Comparison of ENCODE assay signal across 20 cellular contexts in genomic region chr10:92619368-92619767, GRCh38.
"Had no signal": no experiment of that assay in that cellular context is flagged by ENCODE, and none has a peak within 500 bp of the region (broad histone marks: within the 10 kb centered on the region; RNA-seq: fewer than 3 reads in every experiment).

No MANE protein-coding gene starts in this region.

- H3K36me3 Mint-ChIP-seq: naive B cell had no signal

- H3K27ac Mint-ChIP-seq: stimulated activated naive B cell treated with anti-CD40 and anti-IgM and Interleukin-4, amounts not matched to agents 10 μg/mL and 1 μg/mL and 100 μg/mL, for 72 hours had no signal

- ATAC-seq: foreskin keratinocyte; left colon; sciatic nerve; stimulated activated naive B cell treated with anti-CD40 and anti-IgM and Interleukin-4, amounts not matched to agents 10 μg/mL and 1 μg/mL and 100 μg/mL, for 72 hours; stimulated activated naive CD8-positive, alpha-beta T cell treated with anti-CD3 and anti-CD28 coated beads, Interleukin-15, amount 100 ng/mL, for 72 hours; upper lobe of right lung had no signal

- H3K4me1 Mint-ChIP-seq: naive B cell; stimulated activated naive B cell treated with anti-CD40 and anti-IgM and Interleukin-4, amounts not matched to agents 10 μg/mL and 1 μg/mL and 100 μg/mL, for 72 hours; stimulated activated naive CD8-positive, alpha-beta T cell treated with anti-CD3 and anti-CD28 coated beads, Interleukin-15, amount 100 ng/mL, for 72 hours had no signal

- H3K9me3 Mint-ChIP-seq: stimulated activated naive CD8-positive, alpha-beta T cell treated with anti-CD3 and anti-CD28 coated beads, Interleukin-15, amount 100 ng/mL, for 72 hours had no signal

- H3K4me3 ChIP-seq: dorsolateral prefrontal cortex, hepatocyte, spleen, testis, tibial nerve, upper lobe of right lung had no signal

- H3K27me3 Mint-ChIP-seq: naive B cell; stimulated activated naive B cell treated with anti-CD40 and anti-IgM and Interleukin-4, amounts not matched to agents 10 μg/mL and 1 μg/mL and 100 μg/mL, for 72 hours; stimulated activated naive CD8-positive, alpha-beta T cell treated with anti-CD3 and anti-CD28 coated beads, Interleukin-15, amount 100 ng/mL, for 72 hours had no signal

- DNase-seq: cortex of kidney; dorsolateral prefrontal cortex; effector CD8-positive, alpha-beta T cell; foreskin keratinocyte; kidney; left colon; mesendoderm; naive B cell; posterior cingulate gyrus; spleen; stimulated activated CD4-positive, alpha-beta T cell treated with anti-CD3 and anti-CD28 coated beads, Interleukin-15, amount 100 ng/mL, for 24 hours; stimulated activated CD4-positive, alpha-beta T cell treated with anti-CD3 and anti-CD28 coated beads, Interleukin-1b, Interleukin-23, amount 100 ng/mL, for 48 hours; stimulated activated CD4-positive, alpha-beta T cell treated with anti-CD3 and anti-CD28 coated beads, Interleukin-4, amount 100 ng/mL, for 24 hours; stimulated activated naive B cell treated with anti-CD40 and anti-IgM and Interleukin-4, amounts not matched to agents 10 μg/mL and 1 μg/mL and 100 μg/mL, for 72 hours; stimulated activated naive CD8-positive, alpha-beta T cell treated with anti-CD3 and anti-CD28 coated beads, Interleukin-15, amount 100 ng/mL, for 72 hours; testis; upper lobe of right lung had no signal

- H3K4me3 Mint-ChIP-seq: stimulated activated naive B cell treated with anti-CD40 and anti-IgM and Interleukin-4, amounts not matched to agents 10 μg/mL and 1 μg/mL and 100 μg/mL, for 72 hours; stimulated activated naive CD8-positive, alpha-beta T cell treated with anti-CD3 and anti-CD28 coated beads, Interleukin-15, amount 100 ng/mL, for 72 hours had no signal
